8 cellular contexts compared by ENCODE assay signal in the genomic region with DNA sequence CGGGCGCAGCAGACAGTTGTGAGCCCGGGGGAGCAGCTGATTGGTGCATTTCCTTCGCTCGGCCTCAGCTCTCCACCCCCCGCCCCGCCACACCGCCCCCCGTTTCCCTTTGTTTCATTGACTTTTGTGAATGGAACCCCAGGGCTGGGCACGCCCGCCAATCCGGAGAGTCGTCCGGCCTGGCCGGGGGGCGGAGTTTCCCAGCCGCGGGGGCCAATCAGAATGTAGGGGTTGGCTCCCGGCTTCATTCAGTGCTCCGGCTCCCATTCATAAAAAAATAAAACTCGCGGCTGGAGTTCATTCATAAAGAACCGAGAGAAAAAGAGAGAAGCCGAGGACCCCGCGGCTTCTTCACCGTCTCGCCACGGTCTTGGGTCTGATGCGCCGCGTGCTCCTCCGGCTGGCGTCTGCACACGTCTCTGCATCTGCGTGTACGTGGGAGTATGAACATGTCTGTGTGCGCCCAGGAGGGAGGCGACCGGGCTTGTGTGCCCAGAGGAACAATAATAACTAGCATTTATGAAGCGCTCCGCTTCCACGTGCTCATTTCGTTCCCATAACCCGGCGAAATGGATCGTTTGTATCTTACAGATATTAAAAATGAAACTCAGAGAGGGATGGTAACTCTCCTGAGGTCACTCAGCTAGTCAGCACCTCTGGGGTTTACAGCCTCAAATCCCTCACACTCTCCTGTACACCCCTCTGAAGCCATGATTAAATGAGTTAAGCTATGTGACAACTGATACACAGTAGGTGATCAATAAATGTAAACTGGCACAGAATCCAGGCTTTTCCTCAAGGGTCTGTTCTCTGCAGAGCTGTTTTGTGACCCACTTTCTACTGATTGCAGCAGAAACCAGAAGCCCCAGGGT. TPM values are rescaled to one million over a fixed set of nuclear protein-coding genes. Genes with fewer than 3 reads are reported as not detected.
DNase-seq lines count a peak whose midpoint lies in the region; ATAC-seq and TF ChIP-seq lines count a peak whose summit lies in the region.

Gene ETV4 (minus strand): TSS at position 24 of the 872 bp plus-strand sequence. CDS start 723 bp downstream, outside the sequence.

- peak; percentile 73 for ATAC-seq in GM21528 (IDR thresholded peaks at IDR 0.05; ENCODE audit: low FRiP score, unreplicated experiment)
- peak; percentile 89 for ATAC-seq in activated T-cell treated with anti-CD3 and anti-CD28 coated beads, Interleukin-2, amount 50 U/mL, for 72 hours (replicated peaks in 1 of 2)

- WGBS in esophagus squamous epithelium, 2 donors = 0 to 2% methylated on average over 8 to 39 of the region's 47 CpGs

- peak; percentile 84 for DNase-seq in COR-L47 (lab: John Stamatoyannopoulos, UW)
- DNase-seq in Peyer's patch = peak; percentile 87 to 95 (median 93)
- peak; percentile 93 to 94 for DNase-seq in activated T-cell treated with anti-CD3 and anti-CD28 coated beads, Interleukin-2, amount 50 U/mL, for 72 hours
- peak; percentile 41 for DNase-seq in esophagus squamous epithelium (lab: John Stamatoyannopoulos, UW)
- peak; percentile 91 for DNase-seq in myocyte (ENCODE audit: low read depth)
- DNase-seq in stimulated activated CD8-positive, alpha-beta memory T cell treated with anti-CD3 and anti-CD28 coated beads, Interleukin-7, amount 100 ng/mL, for 1 hour (ENCODE audit: low read depth in 2 of 2) = peak; percentile 59 to 73

- H3K27ac ChIP-seq in Peyer's patch (peak within 1 kb of the TSS in 3 of 4 donors; percentile 1 to 32 (median 10)), esophagus squamous epithelium (peak within 1 kb of the TSS; percentile 63 to 76 (median 76))

- H3K36me3 Mint-ChIP-seq in IgD-negative memory B cell = no peaks in the 10 kb centered on the region
- peaks cover 0 to 2% of the 10 kb centered on the region in 2 donors for H3K36me3 Mint-ChIP-seq in activated T-cell treated with anti-CD3 and anti-CD28 coated beads, Interleukin-2, amount 50 U/mL, for 72 hours (ENCODE audit: insufficient read depth in 2 of 2)

- TF ChIP-seq CTCF in Peyer's patch (IDR thresholded peaks at IDR 0.05) (no peak), esophagus squamous epithelium (IDR thresholded peaks at IDR 0.05) (no peak)

- H3K27ac Mint-ChIP-seq in IgD-negative memory B cell = peak within 1 kb of the TSS in 2 of 3 donors; percentile 10 to 76
- H3K27ac Mint-ChIP-seq in activated T-cell treated with anti-CD3 and anti-CD28 coated beads, Interleukin-2, amount 50 U/mL, for 72 hours = peak within 1 kb of the TSS; percentile 54

- H3K27me3 Mint-ChIP-seq in IgD-negative memory B cell = peaks cover 40% of the 10 kb centered on the region
- H3K27me3 Mint-ChIP-seq in activated T-cell treated with anti-CD3 and anti-CD28 coated beads, Interleukin-2, amount 50 U/mL, for 72 hours (ENCODE audit: low read depth) = peaks cover 64% of the 10 kb centered on the region

- H3K9me3 Mint-ChIP-seq in IgD-negative memory B cell = no peaks in the 10 kb centered on the region
- no peaks in the 10 kb centered on the region for H3K9me3 Mint-ChIP-seq in activated T-cell treated with anti-CD3 and anti-CD28 coated beads, Interleukin-2, amount 50 U/mL, for 72 hours

- intact Hi-C loops in esophagus squamous epithelium (cut with DNase I) = no loop called here

- H3K27me3 ChIP-seq in Peyer's patch = no peaks in the 10 kb centered on the region
- H3K27me3 ChIP-seq in esophagus squamous epithelium = peaks cover 0 to 83% (median 0%) of the 10 kb centered on the region in 4 donors

- peak within 1 kb of the TSS; percentile 79 to 93 (median 88) for H3K4me3 Mint-ChIP-seq in IgD-negative memory B cell
- H3K4me3 Mint-ChIP-seq in activated T-cell treated with anti-CD3 and anti-CD28 coated beads, Interleukin-2, amount 50 U/mL, for 72 hours = peak within 1 kb of the TSS; percentile 79 to 88

- H3K4me3 ChIP-seq in Peyer's patch = peak within 1 kb of the TSS; percentile 37 to 64 (median 62)
- peak within 1 kb of the TSS; percentile 48 to 75 (median 62) for H3K4me3 ChIP-seq in esophagus squamous epithelium

- H3K9me3 ChIP-seq in Peyer's patch = no peaks in the 10 kb centered on the region
- H3K9me3 ChIP-seq in esophagus squamous epithelium = no peaks in the 10 kb centered on the region

- H3K4me1 ChIP-seq in Peyer's patch = peaks cover 3 to 26% (median 10%) of the 10 kb centered on the region in 4 donors
- peaks cover 34 to 63% (median 34%) of the 10 kb centered on the region in 3 donors for H3K4me1 ChIP-seq in esophagus squamous epithelium

- H3K36me3 ChIP-seq in Peyer's patch (no peaks in the 10 kb centered on the region), esophagus squamous epithelium (no peaks in the 10 kb centered on the region)

- H3K4me1 Mint-ChIP-seq in IgD-negative memory B cell = peaks cover 9 to 16% (median 14%) of the 10 kb centered on the region in 3 donors
- peaks cover 17% of the 10 kb centered on the region for H3K4me1 Mint-ChIP-seq in activated T-cell treated with anti-CD3 and anti-CD28 coated beads, Interleukin-2, amount 50 U/mL, for 72 hours (ENCODE audit: low read depth)

- no peak for TF ChIP-seq POLR2A in Peyer's patch (IDR thresholded peaks at IDR 0.05)
- no peak for TF ChIP-seq POLR2A in esophagus squamous epithelium (IDR thresholded peaks at IDR 0.05)

RNA-seq across cellular contexts. Expression of gene ETV4, which starts in this region (rescaled TPM):
- polyA plus RNA-seq in IgD-negative memory B cell = not detected
- total RNA-seq in Peyer's patch (10 to 100 TPM in 2 of 4 donors, 1 to 10 TPM in 2; 3.0 to 20.2 (median 9.3) TPM), esophagus squamous epithelium (10 to 100 TPM in 1 of 4 donors, 1 to 10 TPM in 3; 3.7 to 11.1 (median 6.9) TPM), myocyte (3.0 and 7.9 TPM in 2 replicates)
- 1 to 10 TPM; 1.2 to 2.1 TPM for total RNA-seq in activated T-cell treated with anti-CD3 and anti-CD28 coated beads, Interleukin-2, amount 50 U/mL, for 72 hours
- 2.8 TPM for polyA plus RNA-seq in myocyte (2012)

Comparison
In these comparisons a context has a peak if more than half of its experiments do, and no peak if none do; other contexts are left out.
1. Peak in every context shown above with its lines: DNase-seq, ATAC-seq, H3K4me3 ChIP-seq and H3K27ac ChIP-seq.
2. DNase-seq: peak in every context shown above with its lines; median percentile 94 in activated T-cell treated with anti-CD3 and anti-CD28 coated beads, Interleukin-2, amount 50 U/mL, for 72 hours; 93 in Peyer's patch; 91 in myocyte; 84 in COR-L47; 66 in stimulated activated CD8-positive, alpha-beta memory T cell treated with anti-CD3 and anti-CD28 coated beads, Interleukin-7, amount 100 ng/mL, for 1 hour; 41 in esophagus squamous epithelium.